Comparison of ENCODE assay signal across 14 cellular contexts in the genomic region with DNA sequence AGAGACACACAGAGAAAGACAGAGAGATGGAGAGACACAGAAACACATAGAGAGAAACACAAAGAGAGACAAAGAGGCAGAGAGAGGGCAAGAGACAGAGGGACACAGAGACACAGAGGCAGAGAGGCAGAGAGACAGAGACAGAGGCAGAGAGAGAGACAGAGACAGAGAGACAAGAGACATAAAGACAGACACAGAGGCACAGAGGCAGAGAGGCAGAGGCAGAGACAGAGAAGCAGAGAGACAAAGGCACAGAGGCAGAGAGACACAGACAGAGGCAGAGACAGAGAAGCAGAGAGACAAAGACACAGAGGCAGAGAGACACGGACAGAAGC. TPM values are rescaled to one million over a fixed set of nuclear protein-coding genes. Genes with fewer than 3 reads are reported as not detected.
DNase-seq lines count a peak whose midpoint lies in the region; ATAC-seq and TF ChIP-seq lines count a peak whose summit lies in the region.
"Had no signal": no experiment of that assay in that cellular context is flagged by ENCODE, and none has a peak within 500 bp of the region (broad histone marks: within the 10 kb centered on the region; RNA-seq: fewer than 3 reads in every experiment).

No MANE protein-coding gene starts in this region.

- H3K4me2 ChIP-seq in hepatocyte (no peak overlapping the region), smooth muscle cell (no peak overlapping the region)

- no peaks in the 10 kb centered on the region for H3K9me3 ChIP-seq in T-helper 17 cell (ENCODE audit: control insufficient read depth, low read length, poor library complexity, severe bottlenecking)
- no peaks in the 10 kb centered on the region for H3K9me3 ChIP-seq in hepatocyte (ENCODE audit: low read depth)
- no peaks in the 10 kb centered on the region for H3K9me3 ChIP-seq in smooth muscle cell (replicated peaks; ENCODE audit: low read depth)
- H3K9me3 ChIP-seq in SJCRH30 (replicated peaks), result no peaks in the 10 kb centered on the region

- WGBS in hepatocyte (ENCODE audit: low lambda C conversion rate, missing lambda C conversion rate), result 95% methylated on average over 1 of the region's 1 CpG
- 87% methylated on average over 1 of the region's 1 CpG for WGBS in smooth muscle cell (ENCODE audit: low lambda C conversion rate)

- H3K9ac ChIP-seq in smooth muscle cell (ENCODE audit: low read depth), result no peak overlapping the region
- H3K9ac ChIP-seq: parathyroid adenoma had no signal

- no peak for DNase-seq in activated CD4-positive, alpha-beta T cell treated with anti-CD3 and anti-CD28 coated beads, Interleukin-2, amount 10 ng/mL, durations not matched to agents 24 days and 14 days
- DNase-seq in activated CD4-positive, alpha-beta T cell treated with anti-CD3 and anti-CD28 coated beads for 48 hours, result no peak
- DNase-seq in T-helper 17 cell, result no peak
- DNase-seq in hepatocyte (ENCODE audit: low spot score), result no peak
- DNase-seq in smooth muscle cell (lab: John Stamatoyannopoulos, UW; ENCODE audit: unreplicated experiment), result no peak
- no peak for DNase-seq in SJCRH30

- peak overlapping the region; percentile 79 for H3K4me3 Mint-ChIP-seq in activated CD4-positive, alpha-beta T cell treated with anti-CD3 and anti-CD28 coated beads, Interleukin-2, amount 10 ng/mL, durations not matched to agents 24 days and 14 days
- peak overlapping the region; percentile 98 for H3K4me3 Mint-ChIP-seq in T-helper 17 cell

- H3K4me1 Mint-ChIP-seq in activated CD4-positive, alpha-beta T cell treated with anti-CD3 and anti-CD28 coated beads, Interleukin-2, amount 10 ng/mL, durations not matched to agents 24 days and 14 days, result peaks cover 54% of the 10 kb centered on the region
- peaks cover 50% of the 10 kb centered on the region for H3K4me1 Mint-ChIP-seq in T-helper 17 cell

- H3K36me3 Mint-ChIP-seq in activated CD4-positive, alpha-beta T cell treated with anti-CD3 and anti-CD28 coated beads, Interleukin-2, amount 10 ng/mL, durations not matched to agents 24 days and 14 days (ENCODE audit: low read depth), result no peaks in the 10 kb centered on the region
- peaks cover 5% of the 10 kb centered on the region for H3K36me3 Mint-ChIP-seq in T-helper 17 cell (ENCODE audit: low read depth)

- H3K36me3 ChIP-seq in hepatocyte (replicated peaks; ENCODE audit: insufficient read depth, low read depth) (no peaks in the 10 kb centered on the region), smooth muscle cell (ENCODE audit: low read depth) (no peaks in the 10 kb centered on the region), SJCRH30 (no peaks in the 10 kb centered on the region)

- H3K4me1 ChIP-seq in hepatocyte (ENCODE audit: insufficient read depth), result peaks cover 15% of the 10 kb centered on the region
- no peaks in the 10 kb centered on the region for H3K4me1 ChIP-seq in smooth muscle cell (ENCODE audit: low read depth)
- H3K4me1 ChIP-seq in SJCRH30, result peaks cover 18% of the 10 kb centered on the region
- H3K4me1 ChIP-seq: parathyroid adenoma had no signal

- peak overlapping the region; percentile 92 for H3K27ac Mint-ChIP-seq in activated CD4-positive, alpha-beta T cell treated with anti-CD3 and anti-CD28 coated beads, Interleukin-2, amount 10 ng/mL, durations not matched to agents 24 days and 14 days
- H3K27ac Mint-ChIP-seq in T-helper 17 cell, result peak overlapping the region; percentile 100

- H3K27me3 ChIP-seq in hepatocyte, result no peaks in the 10 kb centered on the region
- no peaks in the 10 kb centered on the region for H3K27me3 ChIP-seq in smooth muscle cell (ENCODE audit: low read depth)
- H3K27me3 ChIP-seq in SJCRH30, result peaks cover 11% of the 10 kb centered on the region; the same call in 1 of the 2 replicates

- H3K79me2 ChIP-seq in hepatocyte, result no peaks in the 10 kb centered on the region
- no peaks in the 10 kb centered on the region for H3K79me2 ChIP-seq in smooth muscle cell (ENCODE audit: low read depth)
- H3K79me2 ChIP-seq: parathyroid adenoma had no signal

- intact Hi-C loops in activated CD4-positive, alpha-beta T cell treated with anti-CD3 and anti-CD28 coated beads, Interleukin-2, amount 10 ng/mL, durations not matched to agents 24 days and 14 days (cut with micrococcal nuclease), result no loop called here

- ATAC-seq in T-helper 17 cell, result no peak
- no peak for ATAC-seq in HG03378 (IDR thresholded peaks at IDR 0.05; ENCODE audit: unreplicated experiment)
- no peak for ATAC-seq in esophagus mucosa

- H4K20me1 ChIP-seq in hepatocyte (ENCODE audit: insufficient read depth, poor library complexity, severe bottlenecking) (no peaks in the 10 kb centered on the region), smooth muscle cell (ENCODE audit: low read depth) (no peaks in the 10 kb centered on the region)

- H3K4me3 ChIP-seq in hepatocyte (no peak overlapping the region), smooth muscle cell (no peak overlapping the region), SJCRH30 (no peak overlapping the region)

- TF ChIP-seq CTCF in hepatocyte (IDR thresholded peaks at IDR 0.05; ENCODE audit: poor library complexity) (no peak), smooth muscle cell (IDR thresholded peaks at IDR 0.05; ENCODE audit: borderline replicate concordance, insufficient read depth, poor library complexity, severe bottlenecking) (no peak)

- H3F3A ChIP-seq in smooth muscle cell (ENCODE audit: low read depth), result no peaks in the 10 kb centered on the region

- H3K27me3 Mint-ChIP-seq in activated CD4-positive, alpha-beta T cell treated with anti-CD3 and anti-CD28 coated beads, Interleukin-2, amount 10 ng/mL, durations not matched to agents 24 days and 14 days, result peaks cover 3% of the 10 kb centered on the region
- no peaks in the 10 kb centered on the region for H3K27me3 Mint-ChIP-seq in T-helper 17 cell

- H3K27ac ChIP-seq in hepatocyte (peak overlapping the region; percentile 76), smooth muscle cell (ENCODE audit: low read depth) (no peak overlapping the region), SJCRH30 (no peak overlapping the region)
- H3K27ac ChIP-seq: parathyroid adenoma, VCaP had no signal

- no peaks in the 10 kb centered on the region for H3K9me3 Mint-ChIP-seq in activated CD4-positive, alpha-beta T cell treated with anti-CD3 and anti-CD28 coated beads, Interleukin-2, amount 10 ng/mL, durations not matched to agents 24 days and 14 days

- no peaks in the 10 kb centered on the region for H3K9me2 ChIP-seq in hepatocyte (replicated peaks; ENCODE audit: insufficient read depth)

- H2AFZ ChIP-seq in hepatocyte (no peak overlapping the region), smooth muscle cell (ENCODE audit: low read depth) (peak overlapping the region; percentile 46)

RNA-seq across cellular contexts. Expression of a gene that starts 6.3 kb away (rescaled TPM):
- not detected in 2 replicates for total RNA-seq in activated CD4-positive, alpha-beta T cell treated with anti-CD3 and anti-CD28 coated beads, Interleukin-2, amount 10 ng/mL, durations not matched to agents 24 days and 14 days
- total RNA-seq in T-helper 17 cell, result not detected
- 0.73 and 2.4 TPM in 2 replicates for total RNA-seq in hepatocyte
- polyA plus RNA-seq in hepatocyte, result 5.5 and 10.9 TPM in 2 replicates
- total RNA-seq in smooth muscle cell, result 0.94 TPM in 1 of 2 replicates, not detected in the other
- polyA plus RNA-seq in smooth muscle cell, result 0.74 and 1.2 TPM in 2 replicates
- 4.4 TPM for total RNA-seq in esophagus mucosa
- total RNA-seq in SJCRH30 (2014; rRNA removed; shearing (Covaris generic)), result 20.2 and 20.5 TPM in 2 replicates
- total RNA-seq: fibroblast of villous mesenchyme, NCI-H460 had no signal

RNA-seq across cellular contexts. Expression of a gene that starts 7.8 kb away (rescaled TPM):
- 303 and 322 TPM in 2 replicates for total RNA-seq in activated CD4-positive, alpha-beta T cell treated with anti-CD3 and anti-CD28 coated beads, Interleukin-2, amount 10 ng/mL, durations not matched to agents 24 days and 14 days
- total RNA-seq in T-helper 17 cell (100 to 1,000 TPM; 297 to 299 TPM), hepatocyte (27.1 and 29.9 TPM in 2 replicates), smooth muscle cell (1.7 and 2.1 TPM in 2 replicates), esophagus mucosa (18.8 TPM)
- polyA plus RNA-seq in hepatocyte (41.4 and 47.0 TPM in 2 replicates), smooth muscle cell (8.7 and 13.7 TPM in 2 replicates)
- 15.0 and 15.4 TPM in 2 replicates for total RNA-seq in SJCRH30 (2014; rRNA removed; shearing (Covaris generic))
- total RNA-seq: fibroblast of villous mesenchyme, NCI-H460 had no signal

RNA-seq across cellular contexts. Expression of a gene that starts 10.3 kb away (rescaled TPM):
- total RNA-seq in activated CD4-positive, alpha-beta T cell treated with anti-CD3 and anti-CD28 coated beads, Interleukin-2, amount 10 ng/mL, durations not matched to agents 24 days and 14 days, result not detected in 2 replicates
- total RNA-seq in T-helper 17 cell (not detected), hepatocyte (2.6 and 6.3 TPM in 2 replicates), smooth muscle cell (0.13 TPM in 1 of 2 replicates, not detected in the other), esophagus mucosa (22.4 TPM)
- polyA plus RNA-seq in hepatocyte (29.2 and 42.1 TPM in 2 replicates), smooth muscle cell (1.4 and 2.0 TPM in 2 replicates)
- 1.7 and 2.7 TPM in 2 replicates for total RNA-seq in SJCRH30 (2014; rRNA removed; shearing (Covaris generic))
- total RNA-seq: fibroblast of villous mesenchyme, NCI-H460, Right ventricle myocardium inferior, subcutaneous adipose tissue had no signal

RNA-seq across cellular contexts. Expression of a gene that starts 46.6 kb away (rescaled TPM):
- not detected in 2 replicates for total RNA-seq in activated CD4-positive, alpha-beta T cell treated with anti-CD3 and anti-CD28 coated beads, Interleukin-2, amount 10 ng/mL, durations not matched to agents 24 days and 14 days
- total RNA-seq in T-helper 17 cell (not detected), hepatocyte (not detected in 2 replicates), smooth muscle cell (not detected in 2 replicates), esophagus mucosa (not detected)
- polyA plus RNA-seq in hepatocyte (0.29 and 0.47 TPM in 2 replicates), smooth muscle cell (not detected in 2 replicates)
- total RNA-seq in SJCRH30 (2014; rRNA removed; shearing (Covaris generic)), result 0.02 and 0.05 TPM in 2 replicates
- total RNA-seq: fibroblast of villous mesenchyme, NCI-H460, subcutaneous adipose tissue had no signal
